Comparison of ENCODE assay signal across 19 cellular contexts in genomic region chr2:110793034-110793433, GRCh38.
DNase-seq lines count a peak whose midpoint lies in the region; ATAC-seq and TF ChIP-seq lines count a peak whose summit lies in the region.
"Had no signal": no experiment of that assay in that cellular context is flagged by ENCODE, and none has a peak within 500 bp of the region (broad histone marks: within the 10 kb centered on the region; RNA-seq: fewer than 3 reads in every experiment).

No MANE protein-coding gene starts in this region.

- in situ Hi-C loops in brain microvascular endothelial cell (cut with HindIII; ENCODE audit: low pct_ligation_motif_present, low sequenced_read_pairs): no loop called here

- no peak for DNase-seq in brain microvascular endothelial cell
- DNase-seq in mesenteric fat pad (ENCODE audit: low spot score): peak; percentile 22
- DNase-seq in ureter (ENCODE audit: low spot score): peak; percentile 20
- no peak for DNase-seq in activated CD4-positive, CD25-positive, alpha-beta regulatory T cell treated with anti-CD3 and anti-CD28 coated beads, Interleukin-2, amount 50 U/mL, for 72 hours
- DNase-seq: 8988T; ACHN; AML-193; BE2C; CD4-positive, alpha-beta T cell; CD8-positive, alpha-beta memory T cell; DMS53; DND-41; GOT3; H7; HCEC 1CT had no signal

- peaks cover 29% of the 10 kb centered on the region for H3K27me3 ChIP-seq in brain microvascular endothelial cell (replicated peaks)
- H3K27me3 ChIP-seq: BE2C; BLaER1 treated with 17β-estradiol and CSF1 and Interleukin-3, amounts not matched to agents 10 nM and 100 nM had no signal

- no peak overlapping the region for H3K4me3 ChIP-seq in brain microvascular endothelial cell (ENCODE audit: low read depth, low read length)
- H3K4me3 ChIP-seq: A549; BLaER1 treated with 17β-estradiol and CSF1 and Interleukin-3, amounts not matched to agents 10 nM and 100 nM had no signal

- peak; percentile 11 for TF ChIP-seq CTCF in brain microvascular endothelial cell (IDR thresholded peaks at IDR 0.05; ENCODE audit: low read depth, low read length, missing control alignments)

- no peak for ATAC-seq in HG02571 (IDR thresholded peaks at IDR 0.05; ENCODE audit: unreplicated experiment)
- ATAC-seq in HG03159 (IDR thresholded peaks at IDR 0.05; ENCODE audit: unreplicated experiment): no peak
- ATAC-seq: A549 had no signal

- no peak overlapping the region for H3K27ac ChIP-seq in brain microvascular endothelial cell
- H3K27ac ChIP-seq: A549; BLaER1 treated with 17β-estradiol and CSF1 and Interleukin-3, amounts not matched to agents 10 nM and 100 nM had no signal

- no peaks in the 10 kb centered on the region for H3K36me3 ChIP-seq in brain microvascular endothelial cell (replicated peaks)
- H3K36me3 ChIP-seq: BE2C; BLaER1 treated with 17β-estradiol and CSF1 and Interleukin-3, amounts not matched to agents 10 nM and 100 nM had no signal

Comparison
In these comparisons a context has a peak if more than half of its experiments do, and no peak if none do; other contexts are left out.
1. DNase-seq: peak in mesenteric fat pad (single experiment) and ureter (single experiment); none in brain microvascular endothelial cell (single experiment) and activated CD4-positive, CD25-positive, alpha-beta regulatory T cell treated with anti-CD3 and anti-CD28 coated beads, Interleukin-2, amount 50 U/mL, for 72 hours (single experiment).